ENCODE assay signal across 23 cellular contexts in the genomic region with DNA sequence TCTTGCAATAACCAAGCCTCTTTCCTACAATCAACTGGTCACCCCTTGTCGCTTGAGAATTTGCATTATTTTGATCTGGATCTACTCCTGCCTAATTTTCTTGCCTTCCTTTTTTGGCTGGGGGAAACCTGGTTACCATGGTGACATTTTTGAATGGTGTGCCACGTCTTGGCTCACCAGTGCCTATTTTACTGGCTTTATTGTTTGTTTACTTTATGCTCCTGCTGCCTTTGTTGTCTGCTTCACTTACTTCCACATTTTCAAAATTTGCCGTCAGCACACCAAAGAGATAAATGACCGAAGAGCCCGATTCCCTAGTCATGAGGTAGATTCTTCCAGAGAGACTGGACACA. TPM values are rescaled to one million over a fixed set of nuclear protein-coding genes. Genes with fewer than 3 reads are reported as not detected.
DNase-seq lines count a peak whose midpoint lies in the region; ATAC-seq and TF ChIP-seq lines count a peak whose summit lies in the region.
"Had no signal": no experiment of that assay in that cellular context is flagged by ENCODE, and none has a peak within 500 bp of the region (broad histone marks: within the 10 kb centered on the region; RNA-seq: fewer than 3 reads in every experiment).

No MANE protein-coding gene starts in this region.

- no peak overlapping the region for H3K4me3 Mint-ChIP-seq in activated T-cell treated with anti-CD3 and anti-CD28 coated beads, Interleukin-2, amount 50 U/mL, for 72 hours

- no peaks in the 10 kb centered on the region for H3K36me3 ChIP-seq in parathyroid adenoma (ENCODE audit: control insufficient read depth, insufficient read depth, low read length)

- intact Hi-C loops in head of caudate nucleus (cut with DNase I), result no loop called here

- peak; percentile 18 for DNase-seq in NCI-H748 (lab: John Stamatoyannopoulos, UW; ENCODE audit: unreplicated experiment)
- DNase-seq in NCI-H748 treated with DMSO at 0.1 percent for 48 hours (lab: John Stamatoyannopoulos, UW), result no peak
- DNase-seq in NCI-H1092 treated with DMSO at 0.1 percent for 48 hours (lab: John Stamatoyannopoulos, UW), result peak; percentile 31
- DNase-seq in caudate nucleus (lab: John Stamatoyannopoulos, UW), result peak in 1 of 61 donors; percentile 48
- DNase-seq in NCI-H510A treated with DMSO at 0.1 percent for 48 hours (lab: John Stamatoyannopoulos, UW), result no peak
- no peak for DNase-seq in head of caudate nucleus
- DNase-seq in activated T-cell treated with anti-CD3 and anti-CD28 coated beads, Interleukin-2, amount 50 U/mL, for 72 hours, result no peak
- DNase-seq: AML-193, DND-41, NCI-H187, NCI-H2171, NCI-H345, NCI-H524 treated with DMSO at 0.1 percent for 48 hours, PC-9, RPMI8226, SHP77 treated with DMSO at 0.1 percent for 48 hours, SW 1271 had no signal

- H3K4me1 Mint-ChIP-seq in activated T-cell treated with anti-CD3 and anti-CD28 coated beads, Interleukin-2, amount 50 U/mL, for 72 hours (ENCODE audit: low read depth), result no peaks in the 10 kb centered on the region

- H3K27ac ChIP-seq in caudate nucleus (ENCODE audit: low read depth, low read length), result peak overlapping the region; percentile 11
- H3K27ac ChIP-seq in parathyroid adenoma, result peak overlapping the region; percentile 8
- H3K27ac ChIP-seq: C4-2B, KMS-11, PC-9, SK-N-MC had no signal

- no peaks in the 10 kb centered on the region for H3K9me3 ChIP-seq in parathyroid adenoma (ENCODE audit: control insufficient read depth, low read length)

- H3K36me3 Mint-ChIP-seq in activated T-cell treated with anti-CD3 and anti-CD28 coated beads, Interleukin-2, amount 50 U/mL, for 72 hours (ENCODE audit: insufficient read depth in 2 of 2), result no peaks in the 10 kb centered on the region

- H3K27me3 ChIP-seq in parathyroid adenoma (ENCODE audit: control insufficient read depth, insufficient read depth, low read length), result no peaks in the 10 kb centered on the region

- no peak overlapping the region for H3K4me3 ChIP-seq in parathyroid adenoma (ENCODE audit: low read depth, low read length)
- H3K4me3 ChIP-seq: PC-9, SK-N-MC had no signal

- no peak for TF ChIP-seq CTCF in parathyroid adenoma (IDR thresholded peaks at IDR 0.05)

- H3K4me1 ChIP-seq in parathyroid adenoma, result no peaks in the 10 kb centered on the region

- no peak overlapping the region for H2AFZ ChIP-seq in parathyroid adenoma
- H2AFZ ChIP-seq: PC-9 had no signal

- no peak for ATAC-seq in activated T-cell treated with anti-CD3 and anti-CD28 coated beads, Interleukin-2, amount 50 U/mL, for 72 hours (replicated peaks in 1 of 2)

- H3K27ac Mint-ChIP-seq in activated T-cell treated with anti-CD3 and anti-CD28 coated beads, Interleukin-2, amount 50 U/mL, for 72 hours, result no peak overlapping the region

- H3K9me3 Mint-ChIP-seq in activated T-cell treated with anti-CD3 and anti-CD28 coated beads, Interleukin-2, amount 50 U/mL, for 72 hours, result no peaks in the 10 kb centered on the region

- no peaks in the 10 kb centered on the region for H3K79me2 ChIP-seq in parathyroid adenoma

- H3K27me3 Mint-ChIP-seq in activated T-cell treated with anti-CD3 and anti-CD28 coated beads, Interleukin-2, amount 50 U/mL, for 72 hours (ENCODE audit: low read depth), result no peaks in the 10 kb centered on the region

- no peak overlapping the region for H3K9ac ChIP-seq in parathyroid adenoma
- H3K9ac ChIP-seq: KMS-11 had no signal

- no peak overlapping the region for H3K4me2 ChIP-seq in parathyroid adenoma (ENCODE audit: low read length)
- H3K4me2 ChIP-seq: KMS-11, PC-9 had no signal

RNA-seq across cellular contexts. Expression of a gene that starts 0.7 kb away (rescaled TPM):
- 1 to 10 TPM; 1.6 to 1.9 TPM for total RNA-seq in activated T-cell treated with anti-CD3 and anti-CD28 coated beads, Interleukin-2, amount 50 U/mL, for 72 hours
- total RNA-seq: A172, H4 had no signal

Comparison
In these comparisons a context has a peak if more than half of its experiments do, and no peak if none do; other contexts are left out.
1. DNase-seq: peak in NCI-H748 (single experiment) and NCI-H1092 treated with DMSO at 0.1 percent for 48 hours (single experiment); none in NCI-H748 treated with DMSO at 0.1 percent for 48 hours (single experiment), NCI-H510A treated with DMSO at 0.1 percent for 48 hours (single experiment), head of caudate nucleus (0 of 42) and activated T-cell treated with anti-CD3 and anti-CD28 coated beads, Interleukin-2, amount 50 U/mL, for 72 hours (0 of 2).